1 cellular context compared by ENCODE assay signal in genomic region chr10:97632949-97633884, GRCh38.
TF ChIP-seq lines count a peak whose summit lies in the region.

TSS of gene MORN4 (minus strand) at chr10:97633500. CDS start at chr10:97619653, 13,847 bp downstream.

TF ChIP-seq in HepG2, 621 proteins besides CTCF, POLR2A, EP300 and RAD21 (continued from another document and continues in another):
- TF ChIP-seq MLX (CRISPR knock-in tag; IDR thresholded peaks at IDR 0.05) (no peak), ZSCAN9 (CRISPR knock-in tag; IDR thresholded peaks at IDR 0.05; ENCODE audit: borderline replicate concordance) (0 out of 2 replicates have a peak, but pooled peaks have one; percentile 17), GABPB1 (CRISPR knock-in tag; IDR thresholded peaks at IDR 0.05) (peak; percentile 77), AGO2 (optimal IDR thresholded peaks at IDR 0.05; ENCODE audit: low read depth, low read length) (peak; percentile 49), CBX1 (IDR thresholded peaks at IDR 0.05; ENCODE audit: low read depth) (no peak), ZNF496 (CRISPR knock-in tag; IDR thresholded peaks at IDR 0.05; ENCODE audit: insufficient replicate concordance) (no peak), KDM5A (IDR thresholded peaks at IDR 0.05; ENCODE audit: borderline replicate concordance, low read length) (peak; percentile 70; the same call in 1 of the 2 replicates), JUND (CRISPR knock-in tag; IDR thresholded peaks at IDR 0.05) (0 out of 2 replicates have a peak, but pooled peaks have one; percentile 11), DNMT3B (CRISPR knock-in tag; conservative IDR thresholded peaks at IDR 0.05) (no peak), ZNF597 (CRISPR knock-in tag; IDR thresholded peaks at IDR 0.05) (no peak), POLR2AphosphoS5 (IDR thresholded peaks at IDR 0.05; ENCODE audit: low read depth, low read length) (0 out of 2 replicates have a peak, but pooled peaks have one; percentile 38), ZNF607 (CRISPR knock-in tag; IDR thresholded peaks at IDR 0.05; ENCODE audit: borderline replicate concordance) (0 out of 2 replicates have a peak, but pooled peaks have one; percentile 71), GATAD1 (CRISPR knock-in tag; IDR thresholded peaks at IDR 0.05) (peak; percentile 82), MTF2 (CRISPR knock-in tag; IDR thresholded peaks at IDR 0.05; ENCODE audit: borderline replicate concordance) (0 out of 2 replicates have a peak, but pooled peaks have one; percentile 62), ZNF383 (CRISPR knock-in tag; IDR thresholded peaks at IDR 0.05; ENCODE audit: borderline replicate concordance) (no peak), SKIL (CRISPR knock-in tag; IDR thresholded peaks at IDR 0.05; ENCODE audit: borderline replicate concordance) (no peak), SPEN (CRISPR knock-in tag; IDR thresholded peaks at IDR 0.05; ENCODE audit: low read depth) (peak; percentile 63), CEBPG (CRISPR knock-in tag; IDR thresholded peaks at IDR 0.05) (peak; percentile 78), RBAK (CRISPR knock-in tag; IDR thresholded peaks at IDR 0.05) (no peak), LBX2 (CRISPR knock-in tag; IDR thresholded peaks at IDR 0.05; ENCODE audit: borderline replicate concordance) (0 out of 2 replicates have a peak, but pooled peaks have one; percentile 68), ELF4 (CRISPR knock-in tag; IDR thresholded peaks at IDR 0.05; ENCODE audit: borderline replicate concordance) (no peak), MAF1 (CRISPR knock-in tag; IDR thresholded peaks at IDR 0.05; ENCODE audit: borderline replicate concordance) (0 out of 2 replicates have a peak, but pooled peaks have one; percentile 14), POLR2G (IDR thresholded peaks at IDR 0.05; ENCODE audit: low read depth, low read length) (peak; percentile 70), TP53 (CRISPR knock-in tag; conservative IDR thresholded peaks at IDR 0.05) (no peak), ELF1 (CRISPR knock-in tag; IDR thresholded peaks at IDR 0.05) (0 out of 2 replicates have a peak, but pooled peaks have one; percentile 11), TEAD3 (CRISPR knock-in tag; optimal IDR thresholded peaks at IDR 0.05; ENCODE audit: borderline replicate concordance) (no peak), REPIN1 (CRISPR knock-in tag; IDR thresholded peaks at IDR 0.05; ENCODE audit: borderline replicate concordance, low read depth) (0 out of 2 replicates have a peak, but pooled peaks have one; percentile 14), NR2C2 (CRISPR knock-in tag; IDR thresholded peaks at IDR 0.05; ENCODE audit: borderline replicate concordance) (peak; percentile 88), RFX1 (IDR thresholded peaks at IDR 0.05) (peak; percentile 92), RFXAP (CRISPR knock-in tag; IDR thresholded peaks at IDR 0.05; ENCODE audit: borderline replicate concordance) (0 out of 2 replicates have a peak, but pooled peaks have one; percentile 66), KAT8 (CRISPR knock-in tag; IDR thresholded peaks at IDR 0.05) (peak; percentile 81), SATB2 (CRISPR knock-in tag; IDR thresholded peaks at IDR 0.05) (no peak)
- TF ChIP-seq, protein P1, sequence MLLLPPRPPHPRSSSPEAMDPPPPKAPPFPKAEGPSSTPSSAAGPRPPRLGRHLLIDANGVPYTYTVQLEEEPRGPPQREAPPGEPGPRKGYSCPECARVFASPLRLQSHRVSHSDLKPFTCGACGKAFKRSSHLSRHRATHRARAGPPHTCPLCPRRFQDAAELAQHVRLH (CRISPR knock-in tag; IDR thresholded peaks at IDR 0.05; ENCODE audit: borderline replicate concordance, low read depth): peak; percentile 54; the same call in 1 of the 2 replicates
- TF ChIP-seq, protein P2, sequence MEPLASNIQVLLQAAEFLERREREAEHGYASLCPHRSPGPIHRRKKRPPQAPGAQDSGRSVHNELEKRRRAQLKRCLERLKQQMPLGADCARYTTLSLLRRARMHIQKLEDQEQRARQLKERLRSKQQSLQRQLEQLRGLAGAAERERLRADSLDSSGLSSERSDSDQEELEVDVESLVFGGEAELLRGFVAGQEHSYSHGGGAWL (CRISPR knock-in tag; IDR thresholded peaks at IDR 0.05): 0 out of 2 replicates have a peak, but pooled peaks have one; percentile 21
- TF ChIP-seq, protein P3, sequence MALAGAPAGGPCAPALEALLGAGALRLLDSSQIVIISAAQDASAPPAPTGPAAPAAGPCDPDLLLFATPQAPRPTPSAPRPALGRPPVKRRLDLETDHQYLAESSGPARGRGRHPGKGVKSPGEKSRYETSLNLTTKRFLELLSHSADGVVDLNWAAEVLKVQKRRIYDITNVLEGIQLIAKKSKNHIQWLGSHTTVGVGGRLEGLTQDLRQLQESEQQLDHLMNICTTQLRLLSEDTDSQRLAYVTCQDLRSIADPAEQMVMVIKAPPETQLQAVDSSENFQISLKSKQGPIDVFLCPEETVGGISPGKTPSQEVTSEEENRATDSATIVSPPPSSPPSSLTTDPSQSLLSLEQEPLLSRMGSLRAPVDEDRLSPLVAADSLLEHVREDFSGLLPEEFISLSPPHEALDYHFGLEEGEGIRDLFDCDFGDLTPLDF (CRISPR knock-in tag; IDR thresholded peaks at IDR 0.05): 0 out of 2 replicates have a peak, but pooled peaks have one; percentile 44
- TF ChIP-seq, protein P4, sequence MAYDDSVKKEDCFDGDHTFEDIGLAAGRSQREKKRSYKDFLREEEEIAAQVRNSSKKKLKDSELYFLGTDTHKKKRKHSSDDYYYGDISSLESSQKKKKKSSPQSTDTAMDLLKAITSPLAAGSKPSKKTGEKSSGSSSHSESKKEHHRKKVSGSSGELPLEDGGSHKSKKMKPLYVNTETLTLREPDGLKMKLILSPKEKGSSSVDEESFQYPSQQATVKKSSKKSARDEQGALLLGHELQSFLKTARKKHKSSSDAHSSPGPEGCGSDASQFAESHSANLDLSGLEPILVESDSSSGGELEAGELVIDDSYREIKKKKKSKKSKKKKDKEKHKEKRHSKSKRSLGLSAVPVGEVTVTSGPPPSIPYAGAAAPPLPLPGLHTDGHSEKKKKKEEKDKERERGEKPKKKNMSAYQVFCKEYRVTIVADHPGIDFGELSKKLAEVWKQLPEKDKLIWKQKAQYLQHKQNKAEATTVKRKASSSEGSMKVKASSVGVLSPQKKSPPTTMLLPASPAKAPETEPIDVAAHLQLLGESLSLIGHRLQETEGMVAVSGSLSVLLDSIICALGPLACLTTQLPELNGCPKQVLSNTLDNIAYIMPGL (CRISPR knock-in tag; IDR thresholded peaks at IDR 0.05; ENCODE audit: borderline replicate concordance in 1 of 2, low read depth in 1 of 2): peak in 1 of 2 experiments; percentile 62; a peak in 2 of 4 replicates
- TF ChIP-seq, protein P5, sequence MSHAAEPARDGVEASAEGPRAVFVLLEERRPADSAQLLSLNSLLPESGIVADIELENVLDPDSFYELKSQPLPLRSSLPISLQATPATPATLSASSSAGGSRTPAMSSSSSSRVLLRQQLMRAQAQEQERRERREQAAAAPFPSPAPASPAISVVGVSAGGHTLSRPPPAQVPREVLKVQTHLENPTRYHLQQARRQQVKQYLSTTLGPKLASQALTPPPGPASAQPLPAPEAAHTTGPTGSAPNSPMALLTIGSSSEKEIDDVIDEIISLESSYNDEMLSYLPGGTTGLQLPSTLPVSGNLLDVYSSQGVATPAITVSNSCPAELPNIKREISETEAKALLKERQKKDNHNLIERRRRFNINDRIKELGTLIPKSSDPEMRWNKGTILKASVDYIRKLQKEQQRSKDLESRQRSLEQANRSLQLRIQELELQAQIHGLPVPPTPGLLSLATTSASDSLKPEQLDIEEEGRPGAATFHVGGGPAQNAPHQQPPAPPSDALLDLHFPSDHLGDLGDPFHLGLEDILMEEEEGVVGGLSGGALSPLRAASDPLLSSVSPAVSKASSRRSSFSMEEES (CRISPR knock-in tag; IDR thresholded peaks at IDR 0.05): peak; percentile 41; the same call in 1 of the 2 replicates
- TF ChIP-seq, protein P6, sequence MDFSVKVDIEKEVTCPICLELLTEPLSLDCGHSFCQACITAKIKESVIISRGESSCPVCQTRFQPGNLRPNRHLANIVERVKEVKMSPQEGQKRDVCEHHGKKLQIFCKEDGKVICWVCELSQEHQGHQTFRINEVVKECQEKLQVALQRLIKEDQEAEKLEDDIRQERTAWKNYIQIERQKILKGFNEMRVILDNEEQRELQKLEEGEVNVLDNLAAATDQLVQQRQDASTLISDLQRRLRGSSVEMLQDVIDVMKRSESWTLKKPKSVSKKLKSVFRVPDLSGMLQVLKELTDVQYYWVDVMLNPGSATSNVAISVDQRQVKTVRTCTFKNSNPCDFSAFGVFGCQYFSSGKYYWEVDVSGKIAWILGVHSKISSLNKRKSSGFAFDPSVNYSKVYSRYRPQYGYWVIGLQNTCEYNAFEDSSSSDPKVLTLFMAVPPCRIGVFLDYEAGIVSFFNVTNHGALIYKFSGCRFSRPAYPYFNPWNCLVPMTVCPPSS (IDR thresholded peaks at IDR 0.05): no peak
- TF ChIP-seq, protein P7, sequence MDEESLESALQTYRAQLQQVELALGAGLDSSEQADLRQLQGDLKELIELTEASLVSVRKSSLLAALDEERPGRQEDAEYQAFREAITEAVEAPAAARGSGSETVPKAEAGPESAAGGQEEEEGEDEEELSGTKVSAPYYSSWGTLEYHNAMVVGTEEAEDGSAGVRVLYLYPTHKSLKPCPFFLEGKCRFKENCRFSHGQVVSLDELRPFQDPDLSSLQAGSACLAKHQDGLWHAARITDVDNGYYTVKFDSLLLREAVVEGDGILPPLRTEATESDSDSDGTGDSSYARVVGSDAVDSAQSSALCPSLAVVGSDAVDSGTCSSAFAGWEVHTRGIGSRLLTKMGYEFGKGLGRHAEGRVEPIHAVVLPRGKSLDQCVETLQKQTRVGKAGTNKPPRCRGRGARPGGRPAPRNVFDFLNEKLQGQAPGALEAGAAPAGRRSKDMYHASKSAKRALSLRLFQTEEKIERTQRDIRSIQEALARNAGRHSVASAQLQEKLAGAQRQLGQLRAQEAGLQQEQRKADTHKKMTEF (CRISPR knock-in tag; IDR thresholded peaks at IDR 0.05): peak; percentile 45; the same call in 1 of the 2 replicates
- TF ChIP-seq, protein P8, sequence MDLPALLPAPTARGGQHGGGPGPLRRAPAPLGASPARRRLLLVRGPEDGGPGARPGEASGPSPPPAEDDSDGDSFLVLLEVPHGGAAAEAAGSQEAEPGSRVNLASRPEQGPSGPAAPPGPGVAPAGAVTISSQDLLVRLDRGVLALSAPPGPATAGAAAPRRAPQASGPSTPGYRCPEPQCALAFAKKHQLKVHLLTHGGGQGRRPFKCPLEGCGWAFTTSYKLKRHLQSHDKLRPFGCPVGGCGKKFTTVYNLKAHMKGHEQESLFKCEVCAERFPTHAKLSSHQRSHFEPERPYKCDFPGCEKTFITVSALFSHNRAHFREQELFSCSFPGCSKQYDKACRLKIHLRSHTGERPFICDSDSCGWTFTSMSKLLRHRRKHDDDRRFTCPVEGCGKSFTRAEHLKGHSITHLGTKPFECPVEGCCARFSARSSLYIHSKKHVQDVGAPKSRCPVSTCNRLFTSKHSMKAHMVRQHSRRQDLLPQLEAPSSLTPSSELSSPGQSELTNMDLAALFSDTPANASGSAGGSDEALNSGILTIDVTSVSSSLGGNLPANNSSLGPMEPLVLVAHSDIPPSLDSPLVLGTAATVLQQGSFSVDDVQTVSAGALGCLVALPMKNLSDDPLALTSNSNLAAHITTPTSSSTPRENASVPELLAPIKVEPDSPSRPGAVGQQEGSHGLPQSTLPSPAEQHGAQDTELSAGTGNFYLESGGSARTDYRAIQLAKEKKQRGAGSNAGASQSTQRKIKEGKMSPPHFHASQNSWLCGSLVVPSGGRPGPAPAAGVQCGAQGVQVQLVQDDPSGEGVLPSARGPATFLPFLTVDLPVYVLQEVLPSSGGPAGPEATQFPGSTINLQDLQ (CRISPR knock-in tag; IDR thresholded peaks at IDR 0.05): no peak; the same call in 1 of the 2 replicates
